7 cellular contexts compared by ENCODE assay signal in genomic region chr14:51094282-51094821, GRCh38. TPM values are rescaled to one million over a fixed set of nuclear protein-coding genes. Genes with fewer than 3 reads are reported as not detected.
A peak's percentile ranks its signal among the peaks of the same experiment; 100 is the strongest.
DNase-seq lines count a peak whose midpoint lies in the region; ATAC-seq and TF ChIP-seq lines count a peak whose summit lies in the region.

No MANE protein-coding gene starts in this region.

- H2AFZ ChIP-seq in OCI-LY1 (ENCODE audit: low read length): no peak overlapping the region

- no peaks in the 10 kb centered on the region for H4K20me1 ChIP-seq in OCI-LY1 (ENCODE audit: insufficient read depth, low read length)

- no peaks in the 10 kb centered on the region for H3K9me3 Mint-ChIP-seq in MCF 10A (ENCODE audit: unreplicated experiment)
- no peaks in the 10 kb centered on the region for H3K9me3 Mint-ChIP-seq in stimulated activated naive B cell treated with anti-CD40 and anti-IgM and Interleukin-4, amounts not matched to agents 10 μg/mL and 1 μg/mL and 100 μg/mL, for 72 hours

- peak overlapping the region; percentile 85 for H3K4me3 Mint-ChIP-seq in MCF 10A (ENCODE audit: unreplicated experiment)
- H3K4me3 Mint-ChIP-seq in stimulated activated naive B cell treated with anti-CD40 and anti-IgM and Interleukin-4, amounts not matched to agents 10 μg/mL and 1 μg/mL and 100 μg/mL, for 72 hours: peak overlapping the region; percentile 88

- ATAC-seq in GM19397 (IDR thresholded peaks at IDR 0.05; ENCODE audit: unreplicated experiment) (peak; percentile 1), left lung (no peak), HG03196 (IDR thresholded peaks at IDR 0.05; ENCODE audit: unreplicated experiment) (no peak)
- ATAC-seq in stimulated activated naive B cell treated with anti-CD40 and anti-IgM and Interleukin-4, amounts not matched to agents 10 μg/mL and 1 μg/mL and 100 μg/mL, for 72 hours (replicated peaks): peak; percentile 0 to 11

- BruUV-seq in MCF 10A (replicated peaks; lab: Mats Ljungman, UMichigan): no TSS peak

- H3K27ac ChIP-seq in OCI-LY1 (ENCODE audit: low read depth, low read length, poor library complexity, severe bottlenecking) (no peak overlapping the region), left lung (no peak overlapping the region)

- H3K9ac ChIP-seq in OCI-LY1 (ENCODE audit: low read length): peak overlapping the region; percentile 62

- CTCF ChIA-PET in MCF 10A (lab: Yijun Ruan, JAX): no interaction called here

- H3K9me3 ChIP-seq in OCI-LY1 (ENCODE audit: low read length) (no peaks in the 10 kb centered on the region), left lung (no peaks in the 10 kb centered on the region)

- no peak for TF ChIP-seq CTCF in OCI-LY1 (IDR thresholded peaks at IDR 0.05; ENCODE audit: low read length)
- no peak for TF ChIP-seq CTCF in MCF 10A (IDR thresholded peaks at IDR 0.05; ENCODE audit: unreplicated experiment)
- no peak for TF ChIP-seq CTCF in left lung (IDR thresholded peaks at IDR 0.05)

- no peak overlapping the region for H3K27ac Mint-ChIP-seq in MCF 10A (ENCODE audit: low read depth, unreplicated experiment)
- H3K27ac Mint-ChIP-seq in stimulated activated naive B cell treated with anti-CD40 and anti-IgM and Interleukin-4, amounts not matched to agents 10 μg/mL and 1 μg/mL and 100 μg/mL, for 72 hours: peak overlapping the region; percentile 69

- no peaks in the 10 kb centered on the region for H3K4me1 Mint-ChIP-seq in MCF 10A (ENCODE audit: insufficient read depth, unreplicated experiment)
- H3K4me1 Mint-ChIP-seq in stimulated activated naive B cell treated with anti-CD40 and anti-IgM and Interleukin-4, amounts not matched to agents 10 μg/mL and 1 μg/mL and 100 μg/mL, for 72 hours: peaks cover 18 to 32% of the 10 kb centered on the region in 2 donors

- POLR2A ChIA-PET in MCF 10A (lab: Yijun Ruan, JAX): interaction anchor here (0.6 to 2.5 kb wide), 9 partner anchors 8 to 145 kb away, joined by 4 to 11 read pairs (median 5); partner anchors contain the start of gene TMX1

- H3K4me3 ChIP-seq in OCI-LY1 (ENCODE audit: low read depth, low read length, poor library complexity, severe bottlenecking) (peak overlapping the region; percentile 68), left lung (peak overlapping the region; percentile 45 to 54)

- no peaks in the 10 kb centered on the region for H3F3A ChIP-seq in OCI-LY1 (ENCODE audit: insufficient read depth, low read length)

- DNase-seq in MCF 10A (ENCODE audit: unreplicated experiment): no peak
- peak in 1 of 2 donors; percentile 81 for DNase-seq in left lung
- DNase-seq in stimulated activated naive B cell treated with anti-CD40 and anti-IgM and Interleukin-4, amounts not matched to agents 10 μg/mL and 1 μg/mL and 100 μg/mL, for 72 hours: peak; percentile 4
- DNase-seq in GM19240 (ENCODE audit: insufficient read length, low spot score): no peak

- H3K36me3 Mint-ChIP-seq in MCF 10A (ENCODE audit: insufficient read depth, unreplicated experiment): no peaks in the 10 kb centered on the region
- no peaks in the 10 kb centered on the region for H3K36me3 Mint-ChIP-seq in stimulated activated naive B cell treated with anti-CD40 and anti-IgM and Interleukin-4, amounts not matched to agents 10 μg/mL and 1 μg/mL and 100 μg/mL, for 72 hours

- H3K9me2 ChIP-seq in OCI-LY1 (ENCODE audit: low read depth, low read length): no peaks in the 10 kb centered on the region

- no peaks in the 10 kb centered on the region for H3K27me3 ChIP-seq in OCI-LY1 (ENCODE audit: insufficient read depth, low read length)
- peaks cover 33 to 75% of the 10 kb centered on the region in 2 donors for H3K27me3 ChIP-seq in left lung

- H3K27me3 Mint-ChIP-seq in MCF 10A (ENCODE audit: insufficient read depth, unreplicated experiment): peaks cover 13% of the 10 kb centered on the region
- H3K27me3 Mint-ChIP-seq in stimulated activated naive B cell treated with anti-CD40 and anti-IgM and Interleukin-4, amounts not matched to agents 10 μg/mL and 1 μg/mL and 100 μg/mL, for 72 hours: peaks cover 29 to 32% of the 10 kb centered on the region in 2 donors

- H3K4me1 ChIP-seq in OCI-LY1 (ENCODE audit: insufficient read depth, low read length, severe bottlenecking) (peaks cover 24% of the 10 kb centered on the region), left lung (peaks cover 9 to 27% of the 10 kb centered on the region in 2 donors)

- peak overlapping the region; percentile 75 for H3K4me2 ChIP-seq in OCI-LY1 (ENCODE audit: low read length)

- H3K36me3 ChIP-seq in OCI-LY1 (ENCODE audit: insufficient read depth, low read length): no peaks in the 10 kb centered on the region
- H3K36me3 ChIP-seq in left lung: no peaks in the 10 kb centered on the region

- intact Hi-C loops in MCF 10A (cut with micrococcal nuclease): loop anchor here (10.0 kb wide), 1 partner anchor 140 kb away; no protein-coding TSS in a partner anchor
- intact Hi-C loops in left lung (cut with DNase I): no loop called here

- no peaks in the 10 kb centered on the region for H3K79me2 ChIP-seq in OCI-LY1 (ENCODE audit: insufficient read depth, low read length)

RNA-seq across cellular contexts. Expression of gene TRIM9, which starts 0.6 kb away (rescaled TPM):
- total RNA-seq in MCF 10A (2022) (0.19 TPM in 1 of 2 replicates, not detected in the other), left lung (1 to 10 TPM in 1 of 2 donors, under 1 TPM in 1; 0.47 to 1.4 TPM)

Comparison
In these comparisons a context has a peak if more than half of its experiments do, and no peak if none do; other contexts are left out.
1. ATAC-seq: peak in GM19397 (single experiment) and stimulated activated naive B cell treated with anti-CD40 and anti-IgM and Interleukin-4, amounts not matched to agents 10 μg/mL and 1 μg/mL and 100 μg/mL, for 72 hours (2 of 2); none in left lung (single experiment) and HG03196 (single experiment).